29 cellular contexts compared by ENCODE assay signal in genomic region chrX:30183554-30183953, GRCh38. TPM values are rescaled to one million over a fixed set of nuclear protein-coding genes. Genes with fewer than 3 reads are reported as not detected.
"Had no signal": no experiment of that assay in that cellular context is flagged by ENCODE, and none has a peak within 500 bp of the region (broad histone marks: within the 10 kb centered on the region; RNA-seq: fewer than 3 reads in every experiment).

No MANE protein-coding gene starts in this region.

- DNase-seq: activated B cell treated with CpG ODN at 0.5 μM for 24 hours; activated CD4-positive, alpha-beta T cell treated with anti-CD3 and anti-CD28 coated beads for 1 hour; activated CD4-positive, alpha-beta T cell treated with anti-CD3 and anti-CD28 coated beads, Interleukin-2, amount 10 ng/mL, durations not matched to agents 24 days and 14 days; activated CD4-positive, alpha-beta T cell treated with anti-CD3 and anti-CD28 coated beads, Interleukin-2, amount 50 U/mL, for 48 hours; activated CD8-positive, alpha-beta memory T cell treated with anti-CD3 and anti-CD28 coated beads, Interleukin-2, amount 10 ng/mL, durations not matched to agents 7 days and 5 days; activated effector memory CD4-positive, alpha-beta T cell treated with anti-CD3 and anti-CD28 coated beads, Interleukin-2, amount 50 U/mL, for 16 hours; activated naive CD4-positive, alpha-beta T cell treated with Interleukin-2 at 50 U/mL for 16 hours; activated naive CD8-positive, alpha-beta T cell treated with anti-CD3 and anti-CD28 coated beads, Interleukin-2, amount 50 U/mL, for 24 hours; activated T-cell treated with anti-CD3 and anti-CD28 coated beads, Interleukin-2, amount 50 U/mL, for 24 hours; amygdala; MG63; MV-4-11; NCI-H1105; NCI-H1436 treated with DMSO at 0.1 percent for 48 hours; NCI-H187; NCI-H2081; NCI-H510A treated with DMSO at 0.1 percent for 48 hours; NCI-H69; NK-92 treated with Interleukin-12 subunit alpha and Interleukin-12 subunit beta, amount 100 ng/mL, for 24 hours; Peyer's patch; SHP77; T-helper 2 cell; T1000 had no signal

- H3K4me3 ChIP-seq: MG63, Peyer's patch, SJSA1 had no signal

- H3K27ac ChIP-seq: KMS-11, Peyer's patch, SJSA1 had no signal

- H3K27me3 ChIP-seq: MG63, Peyer's patch, SJSA1 had no signal

- H3K9ac ChIP-seq: KMS-11 had no signal

- ATAC-seq: activated CD8-positive, alpha-beta memory T cell treated with anti-CD3 and anti-CD28 coated beads, Interleukin-2, amount 10 ng/mL, durations not matched to agents 7 days and 5 days; activated naive CD4-positive, alpha-beta T cell treated with anti-CD3 and anti-CD28 coated beads, Interleukin-2, amount 50 U/mL, for 72 hours; activated naive CD8-positive, alpha-beta T cell treated with anti-CD3 and anti-CD28 coated beads, Interleukin-2, amount 50 U/mL, for 24 hours had no signal

- H3K4me2 ChIP-seq: KMS-11 had no signal

- H3K36me3 ChIP-seq: MG63, Peyer's patch, SJSA1 had no signal

- H3K9me3 ChIP-seq: MG63, Peyer's patch, SJSA1 had no signal

- H3K4me1 ChIP-seq: Peyer's patch, SJSA1 had no signal

- FAIRE-seq: TTC549 had no signal

RNA-seq across cellular contexts. Expression of gene MAGEB2, which starts 31.8 kb away (rescaled TPM):
- total RNA-seq: activated B cell treated with CpG ODN at 0.5 μM for 24 hours; activated CD4-positive, alpha-beta T cell treated with anti-CD3 and anti-CD28 coated beads, Interleukin-2, amount 10 ng/mL, durations not matched to agents 24 days and 14 days; activated CD8-positive, alpha-beta memory T cell treated with anti-CD3 and anti-CD28 coated beads, Interleukin-2, amount 10 ng/mL, durations not matched to agents 7 days and 5 days; activated naive CD4-positive, alpha-beta T cell treated with anti-CD3 and anti-CD28 coated beads, Interleukin-2, amount 50 U/mL, for 72 hours; activated T-helper 1 cell treated with anti-CD3 and anti-CD28 coated beads, Interleukin-12 subunit alpha, Interleukin-12 subunit beta, Interleukin-2, Interleukin-4 antibody, amounts not matched to agents 30 ng/mL and 10 ng/mL and 1 ng/mL, durations not matched to agents 14 hours and 24 hours and 36 hours; astrocyte; Peyer's patch; SJSA1 had no signal

RNA-seq across cellular contexts. Expression of gene MAGEB3, which starts 46.9 kb away (rescaled TPM):
- total RNA-seq: activated B cell treated with CpG ODN at 0.5 μM for 24 hours; activated CD4-positive, alpha-beta T cell treated with anti-CD3 and anti-CD28 coated beads, Interleukin-2, amount 10 ng/mL, durations not matched to agents 24 days and 14 days; activated CD8-positive, alpha-beta memory T cell treated with anti-CD3 and anti-CD28 coated beads, Interleukin-2, amount 10 ng/mL, durations not matched to agents 7 days and 5 days; activated naive CD4-positive, alpha-beta T cell treated with anti-CD3 and anti-CD28 coated beads, Interleukin-2, amount 50 U/mL, for 72 hours; activated T-helper 1 cell treated with anti-CD3 and anti-CD28 coated beads, Interleukin-12 subunit alpha, Interleukin-12 subunit beta, Interleukin-2, Interleukin-4 antibody, amounts not matched to agents 30 ng/mL and 10 ng/mL and 1 ng/mL, durations not matched to agents 14 hours and 24 hours and 36 hours; astrocyte; Peyer's patch; SJSA1 had no signal

RNA-seq across cellular contexts. Expression of gene MAGEB4, which starts 58.2 kb away (rescaled TPM):
- total RNA-seq: activated B cell treated with CpG ODN at 0.5 μM for 24 hours; activated CD4-positive, alpha-beta T cell treated with anti-CD3 and anti-CD28 coated beads, Interleukin-2, amount 10 ng/mL, durations not matched to agents 24 days and 14 days; activated CD8-positive, alpha-beta memory T cell treated with anti-CD3 and anti-CD28 coated beads, Interleukin-2, amount 10 ng/mL, durations not matched to agents 7 days and 5 days; activated naive CD4-positive, alpha-beta T cell treated with anti-CD3 and anti-CD28 coated beads, Interleukin-2, amount 50 U/mL, for 72 hours; activated T-helper 1 cell treated with anti-CD3 and anti-CD28 coated beads, Interleukin-12 subunit alpha, Interleukin-12 subunit beta, Interleukin-2, Interleukin-4 antibody, amounts not matched to agents 30 ng/mL and 10 ng/mL and 1 ng/mL, durations not matched to agents 14 hours and 24 hours and 36 hours; astrocyte; Peyer's patch; SJSA1 had no signal
